29 cellular contexts compared by ENCODE assay signal in the genomic region with DNA sequence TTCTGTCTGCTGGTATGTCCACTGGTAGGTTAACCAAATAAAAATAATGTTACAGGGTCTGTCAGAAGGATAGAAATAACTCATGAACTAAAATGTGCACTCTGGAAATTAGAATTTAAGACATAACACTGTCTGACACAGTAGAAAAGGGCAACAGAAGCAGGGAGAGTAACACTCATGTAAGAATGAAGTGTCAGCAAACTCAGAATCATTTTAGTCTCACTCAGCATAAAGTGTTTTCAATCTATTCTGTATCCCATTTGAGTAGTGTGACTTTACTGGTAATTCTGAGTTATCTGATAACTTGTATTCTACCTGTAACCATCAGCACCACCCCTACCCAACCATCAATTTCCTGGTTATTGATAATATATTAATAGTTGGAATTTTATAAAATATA.
"Had no signal": no experiment of that assay in that cellular context is flagged by ENCODE, and none has a peak within 500 bp of the region (broad histone marks: within the 10 kb centered on the region; RNA-seq: fewer than 3 reads in every experiment).

No MANE protein-coding gene starts in this region.

- H3K36me3 ChIP-seq: breast epithelium, cardiac muscle cell, colonic mucosa had no signal

- DNase-seq: activated CD4-positive, alpha-beta memory T cell treated with anti-CD3 and anti-CD28 coated beads for 36 hours; activated CD4-positive, alpha-beta T cell treated with anti-CD3 and anti-CD28 coated beads for 36 hours; activated CD4-positive, alpha-beta T cell treated with anti-CD3 and anti-CD28 coated beads, Interleukin-2, amount 10 ng/mL, durations not matched to agents 24 days and 14 days; activated CD4-positive, CD25-positive, alpha-beta regulatory T cell; activated CD4-positive, CD25-positive, alpha-beta regulatory T cell treated with anti-CD3 and anti-CD28 coated beads, Interleukin-2, amount 50 U/mL, for 72 hours; activated CD8-positive, alpha-beta memory T cell treated with anti-CD3 and anti-CD28 coated beads, Interleukin-2, amount 10 ng/mL, durations not matched to agents 7 days and 5 days; activated CD8-positive, alpha-beta memory T cell treated with anti-CD3 and anti-CD28 coated beads, Interleukin-2, amount 50 U/mL, for 4 hours; activated CD8-positive, alpha-beta T cell treated with anti-CD3 and anti-CD28 coated beads, Interleukin-2, amount 10 ng/mL, durations not matched to agents 7 days and 5 days; activated gamma-delta T cell; activated naive CD4-positive, alpha-beta T cell; activated naive CD4-positive, alpha-beta T cell treated with anti-CD3 and anti-CD28 coated beads, Interleukin-2, amount 10 ng/mL, durations not matched to agents 7 days and 5 days; activated naive CD8-positive, alpha-beta T cell treated with anti-CD3 and anti-CD28 coated beads, Interleukin-2, amount 10 ng/mL, durations not matched to agents 7 days and 5 days; activated T-cell treated with anti-CD3 and anti-CD28 coated beads, Interleukin-2, amount 50 U/mL, for 1 hour; activated T-cell treated with anti-CD3 and anti-CD28 coated beads, Interleukin-2, amount 50 U/mL, for 48 hours; central memory CD4-positive, alpha-beta T cell; cerebellar nuclear complex; colonic mucosa; effector CD8-positive, alpha-beta T cell; esophagus squamous epithelium; head of caudate nucleus; T-helper 2 cell had no signal

- H3K4me1 ChIP-seq: breast epithelium, colonic mucosa, esophagus squamous epithelium had no signal

- H3K9me3 ChIP-seq: ascending aorta, breast epithelium, colonic mucosa, esophagus squamous epithelium had no signal

- ATAC-seq: activated CD4-positive, alpha-beta T cell treated with anti-CD3 and anti-CD28 coated beads for 36 hours; activated CD8-positive, alpha-beta memory T cell treated with anti-CD3 and anti-CD28 coated beads, Interleukin-2, amount 10 ng/mL, durations not matched to agents 7 days and 5 days; activated CD8-positive, alpha-beta T cell treated with anti-CD3 and anti-CD28 coated beads, Interleukin-2, amount 10 ng/mL, durations not matched to agents 7 days and 5 days; activated naive CD4-positive, alpha-beta T cell treated with anti-CD3 and anti-CD28 coated beads, Interleukin-2, amount 50 U/mL, for 72 hours had no signal

- H3K4me3 ChIP-seq: ascending aorta, breast epithelium, cardiac muscle cell, colonic mucosa, esophagus squamous epithelium had no signal

- H3K27ac ChIP-seq: ascending aorta, breast epithelium, cardiac muscle cell, colonic mucosa, epithelial cell of prostate, esophagus squamous epithelium had no signal

- FAIRE-seq: endometrium, endothelial cell of umbilical vein, frontal cortex had no signal

- H3K27me3 ChIP-seq: ascending aorta, breast epithelium, cardiac muscle cell, colonic mucosa, esophagus squamous epithelium had no signal
